8 cellular contexts compared by ENCODE assay signal in genomic region chr2:174688079-174688478, GRCh38.
DNase-seq lines count a peak whose midpoint lies in the region; ATAC-seq and TF ChIP-seq lines count a peak whose summit lies in the region.

No MANE protein-coding gene starts in this region.

- H3K27me3 Mint-ChIP-seq in memory B cell, result peaks cover 1% of the 10 kb centered on the region

- H3K36me3 Mint-ChIP-seq in memory B cell, result no peaks in the 10 kb centered on the region

- DNase-seq in GM03348 (ENCODE audit: low spot score) (peak; percentile 31), adrenal gland (no peak), memory B cell (ENCODE audit: low spot score in 2 of 2) (peak in 1 of 2 donors; percentile 25), lower leg skin (ENCODE audit: low spot score in 2 of 2) (no peak), amygdala (lab: John Stamatoyannopoulos, UW) (no peak), DMS79 treated with DMSO at 0.1 percent for 48 hours (lab: John Stamatoyannopoulos, UW) (no peak), NCI-H1417 (lab: John Stamatoyannopoulos, UW) (no peak)
- DNase-seq in Jurkat, Clone E6-1 (ENCODE audit: low read depth, low spot score), result peak; percentile 46

- H3K27me3 ChIP-seq in adrenal gland, result no peaks in the 10 kb centered on the region

- H3K4me3 ChIP-seq in Jurkat, Clone E6-1 (ENCODE audit: low read length), result no peak overlapping the region
- no peak overlapping the region for H3K4me3 ChIP-seq in adrenal gland
- no peak overlapping the region for H3K4me3 ChIP-seq in lower leg skin (ENCODE audit: low read depth, poor library complexity, severe bottlenecking)

- TF ChIP-seq CTCF in adrenal gland (IDR thresholded peaks at IDR 0.05) (peak in 5 of 6 experiments; percentile 32 to 48 (median 41)), lower leg skin (IDR thresholded peaks at IDR 0.05) (no peak)

- WGBS in adrenal gland, 4 donors, result 19 to 28% (median 25%) methylated on average over 2 of the region's 2 CpGs
- 38 to 43% methylated on average over 2 of the region's 2 CpGs for WGBS in lower leg skin, 2 donors

- no peaks in the 10 kb centered on the region for H3K9me3 ChIP-seq in adrenal gland (replicated peaks in 1 of 3)

- H3K27ac ChIP-seq in adrenal gland, result no peak overlapping the region

- intact Hi-C loops in adrenal gland (cut with DNase I), result loop anchor here in 1 of 2 donors (10.0 kb wide), 1 partner anchor 83 kb away; no protein-coding TSS in a partner anchor
- intact Hi-C loops in lower leg skin (cut with DNase I; ENCODE audit: low total_unique reads), result no loop called here

- H3K4me1 Mint-ChIP-seq in memory B cell, result peaks cover 3% of the 10 kb centered on the region

- ATAC-seq in memory B cell (ENCODE audit: low read depth), result peak; percentile 47

- TF ChIP-seq POLR2A in adrenal gland (IDR thresholded peaks at IDR 0.05), result no peak
- TF ChIP-seq POLR2A in lower leg skin (IDR thresholded peaks at IDR 0.05), result no peak

- no peaks in the 10 kb centered on the region for H3K9me3 Mint-ChIP-seq in memory B cell

- H3K4me3 Mint-ChIP-seq in memory B cell, result no peak overlapping the region

- no peak overlapping the region for H3K27ac Mint-ChIP-seq in memory B cell

- no peaks in the 10 kb centered on the region for H3K36me3 ChIP-seq in adrenal gland (replicated peaks in 1 of 2)

- H3K4me1 ChIP-seq in adrenal gland (replicated peaks in 1 of 2), result peaks cover 0 to 5% of the 10 kb centered on the region in 2 donors

Comparison
In these comparisons a context has a peak if more than half of its experiments do, and no peak if none do; other contexts are left out.
1. DNase-seq: peak in GM03348 (single experiment) and Jurkat, Clone E6-1 (single experiment); none in adrenal gland (0 of 7), lower leg skin (0 of 2), amygdala (0 of 56), DMS79 treated with DMSO at 0.1 percent for 48 hours (single experiment) and NCI-H1417 (0 of 3).
2. CTCF ChIP-seq: peak in adrenal gland (5 of 6); none in lower leg skin (0 of 3).